ENCODE assay signal across 1 cellular context in the genomic region with DNA sequence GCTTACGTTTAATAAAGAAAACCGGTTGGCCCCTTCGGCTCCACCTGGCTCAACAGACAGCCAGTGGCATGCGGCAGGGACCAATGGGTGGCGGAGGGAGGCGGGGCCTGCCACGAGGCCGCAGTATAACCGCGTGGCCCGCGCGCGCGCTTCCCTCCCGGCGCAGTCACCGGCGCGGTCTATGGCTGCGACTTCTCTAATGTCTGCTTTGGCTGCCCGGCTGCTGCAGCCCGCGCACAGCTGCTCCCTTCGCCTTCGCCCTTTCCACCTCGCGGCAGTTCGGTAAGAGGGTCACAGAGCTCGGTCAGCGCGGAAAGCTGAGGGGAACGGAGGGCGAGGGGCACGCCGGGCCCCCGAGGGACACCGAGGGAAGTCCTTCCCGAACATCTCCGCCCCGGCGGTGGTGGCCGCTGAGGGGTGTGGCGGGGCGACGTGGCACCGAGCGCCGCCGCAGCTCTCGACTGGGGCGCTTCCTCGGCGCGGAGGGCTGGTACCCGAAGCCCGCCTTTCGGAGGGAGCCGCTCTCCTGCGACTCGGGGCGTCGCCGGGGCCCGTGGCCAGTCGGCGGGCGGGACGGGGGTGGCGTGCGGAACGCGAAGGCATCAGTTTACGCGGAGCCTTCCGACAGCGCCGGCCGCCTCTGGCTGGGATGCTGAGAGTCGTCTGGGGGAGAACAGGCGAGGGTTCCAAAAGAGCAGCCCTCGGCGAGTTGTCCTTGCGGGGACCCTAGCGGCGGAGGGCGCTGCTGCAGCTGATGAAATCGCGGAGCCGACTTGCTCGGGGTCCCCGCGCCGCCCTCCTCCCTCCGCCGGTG.
A peak's percentile ranks its signal among the peaks of the same experiment; 100 is the strongest.
TF ChIP-seq lines count a peak whose summit lies in the region.

A gene (plus strand): TSS at position 155 of the 814 bp plus-strand sequence. CDS start 27 bp downstream, at position 182.

TF ChIP-seq in WTC11, 78 proteins besides CTCF, POLR2A, EP300 and RAD21 (continued from another document and continues in another):
- TF ChIP-seq, protein P1, sequence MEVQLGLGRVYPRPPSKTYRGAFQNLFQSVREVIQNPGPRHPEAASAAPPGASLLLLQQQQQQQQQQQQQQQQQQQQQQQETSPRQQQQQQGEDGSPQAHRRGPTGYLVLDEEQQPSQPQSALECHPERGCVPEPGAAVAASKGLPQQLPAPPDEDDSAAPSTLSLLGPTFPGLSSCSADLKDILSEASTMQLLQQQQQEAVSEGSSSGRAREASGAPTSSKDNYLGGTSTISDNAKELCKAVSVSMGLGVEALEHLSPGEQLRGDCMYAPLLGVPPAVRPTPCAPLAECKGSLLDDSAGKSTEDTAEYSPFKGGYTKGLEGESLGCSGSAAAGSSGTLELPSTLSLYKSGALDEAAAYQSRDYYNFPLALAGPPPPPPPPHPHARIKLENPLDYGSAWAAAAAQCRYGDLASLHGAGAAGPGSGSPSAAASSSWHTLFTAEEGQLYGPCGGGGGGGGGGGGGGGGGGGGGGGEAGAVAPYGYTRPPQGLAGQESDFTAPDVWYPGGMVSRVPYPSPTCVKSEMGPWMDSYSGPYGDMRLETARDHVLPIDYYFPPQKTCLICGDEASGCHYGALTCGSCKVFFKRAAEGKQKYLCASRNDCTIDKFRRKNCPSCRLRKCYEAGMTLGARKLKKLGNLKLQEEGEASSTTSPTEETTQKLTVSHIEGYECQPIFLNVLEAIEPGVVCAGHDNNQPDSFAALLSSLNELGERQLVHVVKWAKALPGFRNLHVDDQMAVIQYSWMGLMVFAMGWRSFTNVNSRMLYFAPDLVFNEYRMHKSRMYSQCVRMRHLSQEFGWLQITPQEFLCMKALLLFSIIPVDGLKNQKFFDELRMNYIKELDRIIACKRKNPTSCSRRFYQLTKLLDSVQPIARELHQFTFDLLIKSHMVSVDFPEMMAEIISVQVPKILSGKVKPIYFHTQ (CRISPR knock-in tag; IDR thresholded peaks at IDR 0.05), result 0 out of 2 replicates have a peak, but pooled peaks have one; percentile 26
- TF ChIP-seq, protein P2, sequence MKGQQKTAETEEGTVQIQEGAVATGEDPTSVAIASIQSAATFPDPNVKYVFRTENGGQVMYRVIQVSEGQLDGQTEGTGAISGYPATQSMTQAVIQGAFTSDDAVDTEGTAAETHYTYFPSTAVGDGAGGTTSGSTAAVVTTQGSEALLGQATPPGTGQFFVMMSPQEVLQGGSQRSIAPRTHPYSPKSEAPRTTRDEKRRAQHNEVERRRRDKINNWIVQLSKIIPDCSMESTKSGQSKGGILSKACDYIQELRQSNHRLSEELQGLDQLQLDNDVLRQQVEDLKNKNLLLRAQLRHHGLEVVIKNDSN (CRISPR knock-in tag; IDR thresholded peaks at IDR 0.05), result peak; percentile 84
- peak; percentile 94 for TF ChIP-seq TCF7 (CRISPR knock-in tag; IDR thresholded peaks at IDR 0.05; ENCODE audit: low read depth)
- TF ChIP-seq, protein P3, sequence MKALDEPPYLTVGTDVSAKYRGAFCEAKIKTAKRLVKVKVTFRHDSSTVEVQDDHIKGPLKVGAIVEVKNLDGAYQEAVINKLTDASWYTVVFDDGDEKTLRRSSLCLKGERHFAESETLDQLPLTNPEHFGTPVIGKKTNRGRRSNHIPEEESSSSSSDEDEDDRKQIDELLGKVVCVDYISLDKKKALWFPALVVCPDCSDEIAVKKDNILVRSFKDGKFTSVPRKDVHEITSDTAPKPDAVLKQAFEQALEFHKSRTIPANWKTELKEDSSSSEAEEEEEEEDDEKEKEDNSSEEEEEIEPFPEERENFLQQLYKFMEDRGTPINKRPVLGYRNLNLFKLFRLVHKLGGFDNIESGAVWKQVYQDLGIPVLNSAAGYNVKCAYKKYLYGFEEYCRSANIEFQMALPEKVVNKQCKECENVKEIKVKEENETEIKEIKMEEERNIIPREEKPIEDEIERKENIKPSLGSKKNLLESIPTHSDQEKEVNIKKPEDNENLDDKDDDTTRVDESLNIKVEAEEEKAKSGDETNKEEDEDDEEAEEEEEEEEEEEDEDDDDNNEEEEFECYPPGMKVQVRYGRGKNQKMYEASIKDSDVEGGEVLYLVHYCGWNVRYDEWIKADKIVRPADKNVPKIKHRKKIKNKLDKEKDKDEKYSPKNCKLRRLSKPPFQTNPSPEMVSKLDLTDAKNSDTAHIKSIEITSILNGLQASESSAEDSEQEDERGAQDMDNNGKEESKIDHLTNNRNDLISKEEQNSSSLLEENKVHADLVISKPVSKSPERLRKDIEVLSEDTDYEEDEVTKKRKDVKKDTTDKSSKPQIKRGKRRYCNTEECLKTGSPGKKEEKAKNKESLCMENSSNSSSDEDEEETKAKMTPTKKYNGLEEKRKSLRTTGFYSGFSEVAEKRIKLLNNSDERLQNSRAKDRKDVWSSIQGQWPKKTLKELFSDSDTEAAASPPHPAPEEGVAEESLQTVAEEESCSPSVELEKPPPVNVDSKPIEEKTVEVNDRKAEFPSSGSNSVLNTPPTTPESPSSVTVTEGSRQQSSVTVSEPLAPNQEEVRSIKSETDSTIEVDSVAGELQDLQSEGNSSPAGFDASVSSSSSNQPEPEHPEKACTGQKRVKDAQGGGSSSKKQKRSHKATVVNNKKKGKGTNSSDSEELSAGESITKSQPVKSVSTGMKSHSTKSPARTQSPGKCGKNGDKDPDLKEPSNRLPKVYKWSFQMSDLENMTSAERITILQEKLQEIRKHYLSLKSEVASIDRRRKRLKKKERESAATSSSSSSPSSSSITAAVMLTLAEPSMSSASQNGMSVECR (CRISPR knock-in tag; IDR thresholded peaks at IDR 0.05; ENCODE audit: borderline replicate concordance), result peak; percentile 98
- 0 out of 2 replicates have a peak, but pooled peaks have one; percentile 73 for TF ChIP-seq NR2C2 (CRISPR knock-in tag; IDR thresholded peaks at IDR 0.05)
- TF ChIP-seq NFE2L1 (CRISPR knock-in tag; IDR thresholded peaks at IDR 0.05), result peak; percentile 92
- TF ChIP-seq JUN (CRISPR knock-in tag; IDR thresholded peaks at IDR 0.05), result peak; percentile 91
- TF ChIP-seq ZNF138 (CRISPR knock-in tag; conservative IDR thresholded peaks at IDR 0.05), result no peak
- TF ChIP-seq ZNF121 (CRISPR knock-in tag; IDR thresholded peaks at IDR 0.05), result peak; percentile 27; the same call in 1 of the 2 replicates
- TF ChIP-seq, protein P4, sequence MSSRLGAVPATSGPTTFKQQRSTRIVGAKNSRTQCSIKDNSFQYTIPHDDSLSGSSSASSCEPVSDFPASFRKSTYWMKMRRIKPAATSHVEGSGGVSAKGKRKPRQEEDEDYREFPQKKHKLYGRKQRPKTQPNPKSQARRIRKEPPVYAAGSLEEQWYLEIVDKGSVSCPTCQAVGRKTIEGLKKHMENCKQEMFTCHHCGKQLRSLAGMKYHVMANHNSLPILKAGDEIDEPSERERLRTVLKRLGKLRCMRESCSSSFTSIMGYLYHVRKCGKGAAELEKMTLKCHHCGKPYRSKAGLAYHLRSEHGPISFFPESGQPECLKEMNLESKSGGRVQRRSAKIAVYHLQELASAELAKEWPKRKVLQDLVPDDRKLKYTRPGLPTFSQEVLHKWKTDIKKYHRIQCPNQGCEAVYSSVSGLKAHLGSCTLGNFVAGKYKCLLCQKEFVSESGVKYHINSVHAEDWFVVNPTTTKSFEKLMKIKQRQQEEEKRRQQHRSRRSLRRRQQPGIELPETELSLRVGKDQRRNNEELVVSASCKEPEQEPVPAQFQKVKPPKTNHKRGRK (CRISPR knock-in tag; IDR thresholded peaks at IDR 0.05; ENCODE audit: borderline replicate concordance), result no peak
- TF ChIP-seq, protein P5, sequence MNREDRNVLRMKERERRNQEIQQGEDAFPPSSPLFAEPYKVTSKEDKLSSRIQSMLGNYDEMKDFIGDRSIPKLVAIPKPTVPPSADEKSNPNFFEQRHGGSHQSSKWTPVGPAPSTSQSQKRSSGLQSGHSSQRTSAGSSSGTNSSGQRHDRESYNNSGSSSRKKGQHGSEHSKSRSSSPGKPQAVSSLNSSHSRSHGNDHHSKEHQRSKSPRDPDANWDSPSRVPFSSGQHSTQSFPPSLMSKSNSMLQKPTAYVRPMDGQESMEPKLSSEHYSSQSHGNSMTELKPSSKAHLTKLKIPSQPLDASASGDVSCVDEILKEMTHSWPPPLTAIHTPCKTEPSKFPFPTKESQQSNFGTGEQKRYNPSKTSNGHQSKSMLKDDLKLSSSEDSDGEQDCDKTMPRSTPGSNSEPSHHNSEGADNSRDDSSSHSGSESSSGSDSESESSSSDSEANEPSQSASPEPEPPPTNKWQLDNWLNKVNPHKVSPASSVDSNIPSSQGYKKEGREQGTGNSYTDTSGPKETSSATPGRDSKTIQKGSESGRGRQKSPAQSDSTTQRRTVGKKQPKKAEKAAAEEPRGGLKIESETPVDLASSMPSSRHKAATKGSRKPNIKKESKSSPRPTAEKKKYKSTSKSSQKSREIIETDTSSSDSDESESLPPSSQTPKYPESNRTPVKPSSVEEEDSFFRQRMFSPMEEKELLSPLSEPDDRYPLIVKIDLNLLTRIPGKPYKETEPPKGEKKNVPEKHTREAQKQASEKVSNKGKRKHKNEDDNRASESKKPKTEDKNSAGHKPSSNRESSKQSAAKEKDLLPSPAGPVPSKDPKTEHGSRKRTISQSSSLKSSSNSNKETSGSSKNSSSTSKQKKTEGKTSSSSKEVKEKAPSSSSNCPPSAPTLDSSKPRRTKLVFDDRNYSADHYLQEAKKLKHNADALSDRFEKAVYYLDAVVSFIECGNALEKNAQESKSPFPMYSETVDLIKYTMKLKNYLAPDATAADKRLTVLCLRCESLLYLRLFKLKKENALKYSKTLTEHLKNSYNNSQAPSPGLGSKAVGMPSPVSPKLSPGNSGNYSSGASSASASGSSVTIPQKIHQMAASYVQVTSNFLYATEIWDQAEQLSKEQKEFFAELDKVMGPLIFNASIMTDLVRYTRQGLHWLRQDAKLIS (CRISPR knock-in tag; IDR thresholded peaks at IDR 0.05; ENCODE audit: borderline replicate concordance), result peak; percentile 54; the same call in 1 of the 2 replicates
- TF ChIP-seq ZBTB21 (CRISPR knock-in tag; IDR thresholded peaks at IDR 0.05; ENCODE audit: borderline replicate concordance), result peak; percentile 33
- TF ChIP-seq, protein P6, sequence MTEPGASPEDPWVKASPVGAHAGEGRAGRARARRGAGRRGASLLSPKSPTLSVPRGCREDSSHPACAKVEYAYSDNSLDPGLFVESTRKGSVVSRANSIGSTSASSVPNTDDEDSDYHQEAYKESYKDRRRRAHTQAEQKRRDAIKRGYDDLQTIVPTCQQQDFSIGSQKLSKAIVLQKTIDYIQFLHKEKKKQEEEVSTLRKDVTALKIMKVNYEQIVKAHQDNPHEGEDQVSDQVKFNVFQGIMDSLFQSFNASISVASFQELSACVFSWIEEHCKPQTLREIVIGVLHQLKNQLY (CRISPR knock-in tag; IDR thresholded peaks at IDR 0.05), result peak; percentile 71; the same call in 1 of the 2 replicates
- no peak for TF ChIP-seq FOXJ3 (CRISPR knock-in tag; IDR thresholded peaks at IDR 0.05; ENCODE audit: borderline replicate concordance)
- TF ChIP-seq, protein P7, sequence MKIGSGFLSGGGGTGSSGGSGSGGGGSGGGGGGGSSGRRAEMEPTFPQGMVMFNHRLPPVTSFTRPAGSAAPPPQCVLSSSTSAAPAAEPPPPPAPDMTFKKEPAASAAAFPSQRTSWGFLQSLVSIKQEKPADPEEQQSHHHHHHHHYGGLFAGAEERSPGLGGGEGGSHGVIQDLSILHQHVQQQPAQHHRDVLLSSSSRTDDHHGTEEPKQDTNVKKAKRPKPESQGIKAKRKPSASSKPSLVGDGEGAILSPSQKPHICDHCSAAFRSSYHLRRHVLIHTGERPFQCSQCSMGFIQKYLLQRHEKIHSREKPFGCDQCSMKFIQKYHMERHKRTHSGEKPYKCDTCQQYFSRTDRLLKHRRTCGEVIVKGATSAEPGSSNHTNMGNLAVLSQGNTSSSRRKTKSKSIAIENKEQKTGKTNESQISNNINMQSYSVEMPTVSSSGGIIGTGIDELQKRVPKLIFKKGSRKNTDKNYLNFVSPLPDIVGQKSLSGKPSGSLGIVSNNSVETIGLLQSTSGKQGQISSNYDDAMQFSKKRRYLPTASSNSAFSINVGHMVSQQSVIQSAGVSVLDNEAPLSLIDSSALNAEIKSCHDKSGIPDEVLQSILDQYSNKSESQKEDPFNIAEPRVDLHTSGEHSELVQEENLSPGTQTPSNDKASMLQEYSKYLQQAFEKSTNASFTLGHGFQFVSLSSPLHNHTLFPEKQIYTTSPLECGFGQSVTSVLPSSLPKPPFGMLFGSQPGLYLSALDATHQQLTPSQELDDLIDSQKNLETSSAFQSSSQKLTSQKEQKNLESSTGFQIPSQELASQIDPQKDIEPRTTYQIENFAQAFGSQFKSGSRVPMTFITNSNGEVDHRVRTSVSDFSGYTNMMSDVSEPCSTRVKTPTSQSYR (CRISPR knock-in tag; IDR thresholded peaks at IDR 0.05), result peak; percentile 90
- 0 out of 2 replicates have a peak, but pooled peaks have one; percentile 78 for TF ChIP-seq CBFB (CRISPR knock-in tag; IDR thresholded peaks at IDR 0.05; ENCODE audit: low read depth)
- TF ChIP-seq, protein P8, sequence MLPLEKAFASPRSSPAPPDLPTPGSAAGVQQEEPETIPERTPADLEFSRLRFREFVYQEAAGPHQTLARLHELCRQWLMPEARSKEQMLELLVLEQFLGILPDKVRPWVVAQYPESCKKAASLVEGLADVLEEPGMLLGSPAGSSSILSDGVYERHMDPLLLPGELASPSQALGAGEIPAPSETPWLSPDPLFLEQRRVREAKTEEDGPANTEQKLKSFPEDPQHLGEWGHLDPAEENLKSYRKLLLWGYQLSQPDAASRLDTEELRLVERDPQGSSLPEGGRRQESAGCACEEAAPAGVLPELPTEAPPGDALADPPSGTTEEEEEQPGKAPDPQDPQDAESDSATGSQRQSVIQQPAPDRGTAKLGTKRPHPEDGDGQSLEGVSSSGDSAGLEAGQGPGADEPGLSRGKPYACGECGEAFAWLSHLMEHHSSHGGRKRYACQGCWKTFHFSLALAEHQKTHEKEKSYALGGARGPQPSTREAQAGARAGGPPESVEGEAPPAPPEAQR (CRISPR knock-in tag; IDR thresholded peaks at IDR 0.05), result no peak
- TF ChIP-seq, protein P9, sequence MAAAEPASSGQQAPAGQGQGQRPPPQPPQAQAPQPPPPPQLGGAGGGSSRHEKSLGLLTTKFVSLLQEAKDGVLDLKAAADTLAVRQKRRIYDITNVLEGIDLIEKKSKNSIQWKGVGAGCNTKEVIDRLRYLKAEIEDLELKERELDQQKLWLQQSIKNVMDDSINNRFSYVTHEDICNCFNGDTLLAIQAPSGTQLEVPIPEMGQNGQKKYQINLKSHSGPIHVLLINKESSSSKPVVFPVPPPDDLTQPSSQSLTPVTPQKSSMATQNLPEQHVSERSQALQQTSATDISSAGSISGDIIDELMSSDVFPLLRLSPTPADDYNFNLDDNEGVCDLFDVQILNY (CRISPR knock-in tag; IDR thresholded peaks at IDR 0.05), result peak; percentile 92
- TF ChIP-seq, protein P10, sequence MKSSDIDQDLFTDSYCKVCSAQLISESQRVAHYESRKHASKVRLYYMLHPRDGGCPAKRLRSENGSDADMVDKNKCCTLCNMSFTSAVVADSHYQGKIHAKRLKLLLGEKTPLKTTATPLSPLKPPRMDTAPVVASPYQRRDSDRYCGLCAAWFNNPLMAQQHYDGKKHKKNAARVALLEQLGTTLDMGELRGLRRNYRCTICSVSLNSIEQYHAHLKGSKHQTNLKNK (CRISPR knock-in tag; IDR thresholded peaks at IDR 0.05), result 0 out of 2 replicates have a peak, but pooled peaks have one; percentile 7
- TF ChIP-seq, protein P11, sequence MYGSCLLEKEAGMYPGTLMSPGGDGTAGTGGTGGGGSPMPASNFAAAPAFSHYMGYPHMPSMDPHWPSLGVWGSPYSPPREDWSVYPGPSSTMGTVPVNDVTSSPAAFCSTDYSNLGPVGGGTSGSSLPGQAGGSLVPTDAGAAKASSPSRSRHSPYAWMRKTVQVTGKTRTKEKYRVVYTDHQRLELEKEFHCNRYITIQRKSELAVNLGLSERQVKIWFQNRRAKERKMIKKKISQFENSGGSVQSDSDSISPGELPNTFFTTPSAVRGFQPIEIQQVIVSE (CRISPR knock-in tag; IDR thresholded peaks at IDR 0.05; ENCODE audit: borderline replicate concordance), result no peak
